ENCODE assay signal across 8 cellular contexts in genomic region chr16:66270333-66270927, GRCh38.
DNase-seq lines count a peak whose midpoint lies in the region; ATAC-seq and TF ChIP-seq lines count a peak whose summit lies in the region.

No MANE protein-coding gene starts in this region.

- H3K9ac ChIP-seq in KMS-11 = peak overlapping the region; percentile 43; the same call in 1 of the 2 replicates

- intact Hi-C loops in left ventricle myocardium superior (cut with micrococcal nuclease) = no loop called here

- H3K27ac ChIP-seq in KMS-11 = no peak overlapping the region

- peak; percentile 67 for TF ChIP-seq CTCF in KMS-11 (conservative IDR thresholded peaks at IDR 0.05; ENCODE audit: low read depth, low read length)

- no peaks in the 10 kb centered on the region for H3K79me2 ChIP-seq in KMS-11 (ENCODE audit: insufficient read depth, low read depth)

- no peak overlapping the region for H3K27ac Mint-ChIP-seq in activated naive CD8-positive, alpha-beta T cell treated with anti-CD3 and anti-CD28 coated beads, Interleukin-2, amount 50 U/mL, for 24 hours

- H3K27me3 Mint-ChIP-seq in activated naive CD8-positive, alpha-beta T cell treated with anti-CD3 and anti-CD28 coated beads, Interleukin-2, amount 50 U/mL, for 24 hours = peaks cover 34% of the 10 kb centered on the region

- ATAC-seq in GM19438 (IDR thresholded peaks at IDR 0.05; ENCODE audit: low read depth, unreplicated experiment) (peak; percentile 60), left ventricle myocardium superior (peak; percentile 75)
- ATAC-seq in activated naive CD8-positive, alpha-beta T cell treated with anti-CD3 and anti-CD28 coated beads, Interleukin-2, amount 50 U/mL, for 24 hours = peak; percentile 65

- no peaks in the 10 kb centered on the region for H3K27me3 ChIP-seq in KMS-11 (ENCODE audit: insufficient read depth, low read depth)

- no peaks in the 10 kb centered on the region for H3K36me3 Mint-ChIP-seq in activated naive CD8-positive, alpha-beta T cell treated with anti-CD3 and anti-CD28 coated beads, Interleukin-2, amount 50 U/mL, for 24 hours (ENCODE audit: low read depth)

- H3K4me2 ChIP-seq in KMS-11 = peak overlapping the region; percentile 37

- peaks cover 9% of the 10 kb centered on the region for H3K4me1 Mint-ChIP-seq in activated naive CD8-positive, alpha-beta T cell treated with anti-CD3 and anti-CD28 coated beads, Interleukin-2, amount 50 U/mL, for 24 hours

- H2AFZ ChIP-seq in KMS-11 (ENCODE audit: low read depth) = peak overlapping the region; percentile 55

- H3K4me1 ChIP-seq in KMS-11 (ENCODE audit: low read depth, poor library complexity, severe bottlenecking) = no peaks in the 10 kb centered on the region

- no peaks in the 10 kb centered on the region for H3K36me3 ChIP-seq in KMS-11 (ENCODE audit: insufficient read depth)

- H4K20me1 ChIP-seq in KMS-11 (ENCODE audit: insufficient read depth) = no peaks in the 10 kb centered on the region

- H3K4me3 Mint-ChIP-seq in activated naive CD8-positive, alpha-beta T cell treated with anti-CD3 and anti-CD28 coated beads, Interleukin-2, amount 50 U/mL, for 24 hours = no peak overlapping the region

- H3K9me3 Mint-ChIP-seq in activated naive CD8-positive, alpha-beta T cell treated with anti-CD3 and anti-CD28 coated beads, Interleukin-2, amount 50 U/mL, for 24 hours = no peaks in the 10 kb centered on the region

- no peak overlapping the region for H3K4me3 ChIP-seq in KMS-11 (IDR thresholded peaks at IDR 0.05; ENCODE audit: insufficient read depth, low read depth, low read length)

- DNase-seq in C1 segment of cervical spinal cord (lab: John Stamatoyannopoulos, UW) (peak in 11 of 14 donors; percentile 8 to 81 (median 32)), SKM-1 treated with dmso at 0.1 percent for 144 hours (lab: John Stamatoyannopoulos, UW; ENCODE audit: unreplicated experiment) (peak; percentile 79), left ventricle myocardium superior (peak; percentile 88), retina (peak; percentile 95), NCI-H1048 (lab: John Stamatoyannopoulos, UW) (no peak)
- peak; percentile 75 for DNase-seq in activated naive CD8-positive, alpha-beta T cell treated with anti-CD3 and anti-CD28 coated beads, Interleukin-2, amount 50 U/mL, for 24 hours
